Comparison of ENCODE assay signal across 1 cellular context in the genomic region with DNA sequence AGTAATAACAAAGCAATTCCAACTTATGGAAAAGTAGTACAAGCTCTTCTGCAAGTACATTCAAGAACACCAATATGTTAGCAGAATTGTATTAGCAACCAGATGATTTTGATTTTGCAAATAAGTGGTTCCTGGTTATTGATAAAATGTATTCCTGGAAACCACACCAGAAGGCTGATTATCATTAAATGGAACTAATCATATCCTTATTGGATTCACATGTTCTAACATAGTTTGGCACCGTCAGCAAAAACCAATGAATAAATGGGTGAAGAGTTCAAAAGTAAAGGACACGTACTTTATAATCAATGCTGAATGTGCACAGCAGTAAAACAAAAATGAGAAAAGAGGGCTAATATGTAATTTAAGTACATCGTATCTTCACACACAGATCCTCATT.
TF ChIP-seq lines count a peak whose summit lies in the region.

No MANE protein-coding gene starts in this region.

TF ChIP-seq in HepG2, 621 proteins besides CTCF, POLR2A, EP300 and RAD21:
- TF ChIP-seq, protein P1, sequence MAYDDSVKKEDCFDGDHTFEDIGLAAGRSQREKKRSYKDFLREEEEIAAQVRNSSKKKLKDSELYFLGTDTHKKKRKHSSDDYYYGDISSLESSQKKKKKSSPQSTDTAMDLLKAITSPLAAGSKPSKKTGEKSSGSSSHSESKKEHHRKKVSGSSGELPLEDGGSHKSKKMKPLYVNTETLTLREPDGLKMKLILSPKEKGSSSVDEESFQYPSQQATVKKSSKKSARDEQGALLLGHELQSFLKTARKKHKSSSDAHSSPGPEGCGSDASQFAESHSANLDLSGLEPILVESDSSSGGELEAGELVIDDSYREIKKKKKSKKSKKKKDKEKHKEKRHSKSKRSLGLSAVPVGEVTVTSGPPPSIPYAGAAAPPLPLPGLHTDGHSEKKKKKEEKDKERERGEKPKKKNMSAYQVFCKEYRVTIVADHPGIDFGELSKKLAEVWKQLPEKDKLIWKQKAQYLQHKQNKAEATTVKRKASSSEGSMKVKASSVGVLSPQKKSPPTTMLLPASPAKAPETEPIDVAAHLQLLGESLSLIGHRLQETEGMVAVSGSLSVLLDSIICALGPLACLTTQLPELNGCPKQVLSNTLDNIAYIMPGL (CRISPR knock-in tag; IDR thresholded peaks at IDR 0.05; ENCODE audit: borderline replicate concordance in 1 of 2, low read depth in 1 of 2), result no peak
- TF ChIP-seq, protein P2, sequence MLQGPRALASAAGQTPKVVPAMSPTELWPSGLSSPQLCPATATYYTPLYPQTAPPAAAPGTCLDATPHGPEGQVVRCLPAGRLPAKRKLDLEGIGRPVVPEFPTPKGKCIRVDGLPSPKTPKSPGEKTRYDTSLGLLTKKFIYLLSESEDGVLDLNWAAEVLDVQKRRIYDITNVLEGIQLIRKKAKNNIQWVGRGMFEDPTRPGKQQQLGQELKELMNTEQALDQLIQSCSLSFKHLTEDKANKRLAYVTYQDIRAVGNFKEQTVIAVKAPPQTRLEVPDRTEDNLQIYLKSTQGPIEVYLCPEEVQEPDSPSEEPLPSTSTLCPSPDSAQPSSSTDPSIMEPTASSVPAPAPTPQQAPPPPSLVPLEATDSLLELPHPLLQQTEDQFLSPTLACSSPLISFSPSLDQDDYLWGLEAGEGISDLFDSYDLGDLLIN (CRISPR knock-in tag; IDR thresholded peaks at IDR 0.05; ENCODE audit: borderline replicate concordance), result no peak
- TF ChIP-seq, protein P3, sequence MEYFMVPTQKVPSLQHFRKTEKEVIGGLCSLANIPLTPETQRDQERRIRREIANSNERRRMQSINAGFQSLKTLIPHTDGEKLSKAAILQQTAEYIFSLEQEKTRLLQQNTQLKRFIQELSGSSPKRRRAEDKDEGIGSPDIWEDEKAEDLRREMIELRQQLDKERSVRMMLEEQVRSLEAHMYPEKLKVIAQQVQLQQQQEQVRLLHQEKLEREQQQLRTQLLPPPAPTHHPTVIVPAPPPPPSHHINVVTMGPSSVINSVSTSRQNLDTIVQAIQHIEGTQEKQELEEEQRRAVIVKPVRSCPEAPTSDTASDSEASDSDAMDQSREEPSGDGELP (IDR thresholded peaks at IDR 0.05; ENCODE audit: borderline replicate concordance, low read depth), result no peak
- TF ChIP-seq GABPB1 (CRISPR knock-in tag; IDR thresholded peaks at IDR 0.05), result no peak
- no peak for TF ChIP-seq ELF4 (CRISPR knock-in tag; IDR thresholded peaks at IDR 0.05; ENCODE audit: borderline replicate concordance)
- TF ChIP-seq ZNF230 (CRISPR knock-in tag; IDR thresholded peaks at IDR 0.05), result no peak
- TF ChIP-seq, protein P4, sequence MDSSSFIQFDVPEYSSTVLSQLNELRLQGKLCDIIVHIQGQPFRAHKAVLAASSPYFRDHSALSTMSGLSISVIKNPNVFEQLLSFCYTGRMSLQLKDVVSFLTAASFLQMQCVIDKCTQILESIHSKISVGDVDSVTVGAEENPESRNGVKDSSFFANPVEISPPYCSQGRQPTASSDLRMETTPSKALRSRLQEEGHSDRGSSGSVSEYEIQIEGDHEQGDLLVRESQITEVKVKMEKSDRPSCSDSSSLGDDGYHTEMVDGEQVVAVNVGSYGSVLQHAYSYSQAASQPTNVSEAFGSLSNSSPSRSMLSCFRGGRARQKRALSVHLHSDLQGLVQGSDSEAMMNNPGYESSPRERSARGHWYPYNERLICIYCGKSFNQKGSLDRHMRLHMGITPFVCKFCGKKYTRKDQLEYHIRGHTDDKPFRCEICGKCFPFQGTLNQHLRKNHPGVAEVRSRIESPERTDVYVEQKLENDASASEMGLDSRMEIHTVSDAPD (CRISPR knock-in tag; IDR thresholded peaks at IDR 0.05), result no peak
- peak; percentile 66 for TF ChIP-seq MAFF (IDR thresholded peaks at IDR 0.05; ENCODE audit: low read depth, low read length)
- TF ChIP-seq MAFK (conservative IDR thresholded peaks at IDR 0.05 in 1 of 2, IDR thresholded peaks at IDR 0.05 in 1 of 2; ENCODE audit: low read length in 2 of 2), result peak; percentile 70 to 81
- TF ChIP-seq FOXO1 (CRISPR knock-in tag; IDR thresholded peaks at IDR 0.05), result no peak
- TF ChIP-seq, protein P5, sequence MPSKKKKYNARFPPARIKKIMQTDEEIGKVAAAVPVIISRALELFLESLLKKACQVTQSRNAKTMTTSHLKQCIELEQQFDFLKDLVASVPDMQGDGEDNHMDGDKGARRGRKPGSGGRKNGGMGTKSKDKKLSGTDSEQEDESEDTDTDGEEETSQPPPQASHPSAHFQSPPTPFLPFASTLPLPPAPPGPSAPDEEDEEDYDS (CRISPR knock-in tag; IDR thresholded peaks at IDR 0.05), result no peak
- TF ChIP-seq SOX13 (IDR thresholded peaks at IDR 0.05), result no peak
- TF ChIP-seq SOX13 (CRISPR knock-in tag; conservative IDR thresholded peaks at IDR 0.05 in 1 of 2, IDR thresholded peaks at IDR 0.05 in 1 of 2), result no peak
- TF ChIP-seq CEBPG (CRISPR knock-in tag; IDR thresholded peaks at IDR 0.05), result no peak
- no peak for TF ChIP-seq ZFP41 (CRISPR knock-in tag; IDR thresholded peaks at IDR 0.05; ENCODE audit: borderline replicate concordance)
TF ChIP-seq in HepG2: peak in this region for 2.
